Comparison of ENCODE assay signal across 8 cellular contexts in genomic region chr7:30348083-30348560, GRCh38.
DNase-seq lines count a peak whose midpoint lies in the region; ATAC-seq lines count a peak whose summit lies in the region.

No MANE protein-coding gene starts in this region.

- H3K36me3 Mint-ChIP-seq in activated T-helper 2 cell treated with anti-CD3 and anti-CD28 coated beads, Interferon-gamma antibody, Interleukin-2, Interleukin-4, amounts not matched to agents 10 μg/mL and 5 μg/mL and 100 μg/mL, durations not matched to agents 14 hours and 24 hours and 36 hours (ENCODE audit: low read depth) = peaks cover 5% of the 10 kb centered on the region

- intact Hi-C loops in activated T-helper 2 cell treated with anti-CD3 and anti-CD28 coated beads, Interferon-gamma antibody, Interleukin-2, Interleukin-4, amounts not matched to agents 10 μg/mL and 5 μg/mL and 100 μg/mL, durations not matched to agents 14 hours and 24 hours and 36 hours (cut with micrococcal nuclease) = loop anchor here (1.0 to 5.0 kb wide), 5 partner anchors 27 to 321 kb away; partner anchors contain the start of genes FKBP14, NOD1, PLEKHA8 and ZNRF2

- no peak overlapping the region for H3K9ac ChIP-seq in iPS-18a (ENCODE audit: low read length)

- no peaks in the 10 kb centered on the region for H3K36me3 ChIP-seq in iPS-18a (ENCODE audit: control insufficient read depth, low read depth, low read length)

- peaks cover 59% of the 10 kb centered on the region for H3K4me1 Mint-ChIP-seq in activated T-helper 2 cell treated with anti-CD3 and anti-CD28 coated beads, Interferon-gamma antibody, Interleukin-2, Interleukin-4, amounts not matched to agents 10 μg/mL and 5 μg/mL and 100 μg/mL, durations not matched to agents 14 hours and 24 hours and 36 hours (ENCODE audit: low read depth)

- H3K27ac ChIP-seq in iPS-18a (ENCODE audit: low read length) = peak overlapping the region; percentile 56

- peak; percentile 92 for ATAC-seq in HG02870 (IDR thresholded peaks at IDR 0.05; ENCODE audit: unreplicated experiment)

- H3K27me3 ChIP-seq in iPS-18a (ENCODE audit: control insufficient read depth, insufficient read depth, low read length) = no peaks in the 10 kb centered on the region

- DNase-seq in activated gamma-delta T cell treated with Interleukin-2 at 50 U/mL for 16 hours = peak; percentile 55
- DNase-seq in activated gamma-delta T cell (lab: John Stamatoyannopoulos, UW) = no peak
- DNase-seq in NOMO-1 treated with dmso at 0.1 percent for 144 hours (lab: John Stamatoyannopoulos, UW; ENCODE audit: unreplicated experiment) = peak; percentile 55
- peak; percentile 44 for DNase-seq in activated T-helper 2 cell treated with anti-CD3 and anti-CD28 coated beads, Interferon-gamma antibody, Interleukin-2, Interleukin-4, amounts not matched to agents 10 μg/mL and 5 μg/mL and 100 μg/mL, durations not matched to agents 14 hours and 24 hours and 36 hours (ENCODE audit: low spot score)
- DNase-seq in stimulated activated CD8-positive, alpha-beta memory T cell treated with anti-CD3 and anti-CD28 coated beads, Interleukin-7, amount 100 ng/mL, for 1 hour (ENCODE audit: low read depth in 2 of 2) = peak; percentile 7 to 12
- DNase-seq in D341Med (ENCODE audit: low spot score) = no peak

- peak overlapping the region; percentile 85 for H3K27ac Mint-ChIP-seq in activated T-helper 2 cell treated with anti-CD3 and anti-CD28 coated beads, Interferon-gamma antibody, Interleukin-2, Interleukin-4, amounts not matched to agents 10 μg/mL and 5 μg/mL and 100 μg/mL, durations not matched to agents 14 hours and 24 hours and 36 hours

- no peak overlapping the region for H3K4me3 ChIP-seq in iPS-18a (ENCODE audit: low read length)

- no peaks in the 10 kb centered on the region for H3K27me3 Mint-ChIP-seq in activated T-helper 2 cell treated with anti-CD3 and anti-CD28 coated beads, Interferon-gamma antibody, Interleukin-2, Interleukin-4, amounts not matched to agents 10 μg/mL and 5 μg/mL and 100 μg/mL, durations not matched to agents 14 hours and 24 hours and 36 hours (ENCODE audit: low read depth)

- H3K4me1 ChIP-seq in iPS-18a (ENCODE audit: control insufficient read depth, low read depth, low read length) = peaks cover 29% of the 10 kb centered on the region

- peak overlapping the region; percentile 53 for H3K4me3 Mint-ChIP-seq in activated T-helper 2 cell treated with anti-CD3 and anti-CD28 coated beads, Interferon-gamma antibody, Interleukin-2, Interleukin-4, amounts not matched to agents 10 μg/mL and 5 μg/mL and 100 μg/mL, durations not matched to agents 14 hours and 24 hours and 36 hours (ENCODE audit: low read depth)

- H3K9me3 ChIP-seq in iPS-18a (ENCODE audit: control insufficient read depth, low read depth, low read length) = no peaks in the 10 kb centered on the region

- H3K9me3 Mint-ChIP-seq in activated T-helper 2 cell treated with anti-CD3 and anti-CD28 coated beads, Interferon-gamma antibody, Interleukin-2, Interleukin-4, amounts not matched to agents 10 μg/mL and 5 μg/mL and 100 μg/mL, durations not matched to agents 14 hours and 24 hours and 36 hours = no peaks in the 10 kb centered on the region

Comparison
In these comparisons a context has a peak if more than half of its experiments do, and no peak if none do; other contexts are left out.
1. DNase-seq: peak in activated gamma-delta T cell treated with Interleukin-2 at 50 U/mL for 16 hours (single experiment), NOMO-1 treated with dmso at 0.1 percent for 144 hours (single experiment), activated T-helper 2 cell treated with anti-CD3 and anti-CD28 coated beads, Interferon-gamma antibody, Interleukin-2, Interleukin-4, amounts not matched to agents 10 μg/mL and 5 μg/mL and 100 μg/mL, durations not matched to agents 14 hours and 24 hours and 36 hours (single experiment) and stimulated activated CD8-positive, alpha-beta memory T cell treated with anti-CD3 and anti-CD28 coated beads, Interleukin-7, amount 100 ng/mL, for 1 hour (2 of 2); none in activated gamma-delta T cell (single experiment) and D341Med (single experiment).